ENCODE assay signal across 1 cellular context in the genomic region with DNA sequence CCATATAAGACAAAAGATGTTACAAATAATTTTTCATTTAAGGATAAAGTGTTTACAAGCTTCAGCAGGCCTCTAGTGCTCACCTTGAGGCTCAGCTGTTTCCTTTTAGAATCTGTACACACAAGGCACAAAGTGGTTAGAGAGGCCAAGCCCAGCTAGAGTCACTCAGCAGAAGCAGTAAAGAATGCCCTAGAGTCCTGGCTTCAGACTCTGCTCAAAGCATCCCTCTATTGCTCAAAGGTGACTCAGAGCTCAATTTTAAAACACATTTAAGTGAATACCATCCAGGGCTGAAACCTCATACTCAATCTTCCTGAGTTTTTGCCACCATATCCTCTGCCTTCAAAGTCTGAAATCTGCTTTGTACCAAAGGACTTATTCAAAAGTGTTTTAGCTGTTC.
TF ChIP-seq lines count a peak whose summit lies in the region.

No MANE protein-coding gene starts in this region.

TF ChIP-seq in IMR-90, 13 proteins besides CTCF, POLR2A, EP300 and RAD21:
- TF ChIP-seq CEBPB (IDR thresholded peaks at IDR 0.05; ENCODE audit: low read depth, low read length), result peak; percentile 23; the same call in 1 of the 2 replicates
- no peak for TF ChIP-seq MXI1 (IDR thresholded peaks at IDR 0.05; ENCODE audit: borderline replicate concordance, low read depth, low read length)
- TF ChIP-seq FOS (IDR thresholded peaks at IDR 0.05; ENCODE audit: low read depth, low read length), result no peak
TF ChIP-seq in IMR-90: peak in this region for 1.
